ENCODE assay signal across 14 cellular contexts in genomic region chr18:49411928-49412327, GRCh38. TPM values are rescaled to one million over a fixed set of nuclear protein-coding genes. Genes with fewer than 3 reads are reported as not detected.
DNase-seq lines count a peak whose midpoint lies in the region; ATAC-seq lines count a peak whose summit lies in the region.
"Had no signal": no experiment of that assay in that cellular context is flagged by ENCODE, and none has a peak within 500 bp of the region (broad histone marks: within the 10 kb centered on the region; RNA-seq: fewer than 3 reads in every experiment).

No MANE protein-coding gene starts in this region.

- H3K27ac Mint-ChIP-seq in CD8-positive, alpha-beta memory T cell, result peak overlapping the region in 6 of 8 donors; percentile 45 to 96 (median 88)
- peak overlapping the region; percentile 95 for H3K27ac Mint-ChIP-seq in T-helper 17 cell
- H3K27ac Mint-ChIP-seq in naive thymus-derived CD4-positive, alpha-beta T cell, result peak overlapping the region in 5 of 9 donors; percentile 62 to 83 (median 78)

- no peak overlapping the region for H3K4me3 ChIP-seq in BLaER1 treated with 17β-estradiol and CSF1 and Interleukin-3, amounts not matched to agents 10 nM and 100 nM
- H3K4me3 ChIP-seq in CD8-positive, alpha-beta memory T cell (ENCODE audit: low read length), result no peak overlapping the region
- H3K4me3 ChIP-seq in naive thymus-derived CD4-positive, alpha-beta T cell (ENCODE audit: low read length), result no peak overlapping the region
- H3K4me3 ChIP-seq: SK-N-MC had no signal

- peaks cover 5 to 17% (median 7%) of the 10 kb centered on the region in 3 donors for H3K36me3 Mint-ChIP-seq in CD8-positive, alpha-beta memory T cell
- H3K36me3 Mint-ChIP-seq in T-helper 17 cell (ENCODE audit: low read depth), result peaks cover 2% of the 10 kb centered on the region
- H3K36me3 Mint-ChIP-seq in naive thymus-derived CD4-positive, alpha-beta T cell, result peaks cover 0 to 23% (median 11%) of the 10 kb centered on the region in 5 donors

- H3K27me3 ChIP-seq in BLaER1 treated with 17β-estradiol and CSF1 and Interleukin-3, amounts not matched to agents 10 nM and 100 nM, result no peaks in the 10 kb centered on the region
- no peaks in the 10 kb centered on the region for H3K27me3 ChIP-seq in CD8-positive, alpha-beta memory T cell (ENCODE audit: insufficient read depth, low read length, poor library complexity, severe bottlenecking)
- no peaks in the 10 kb centered on the region for H3K27me3 ChIP-seq in naive thymus-derived CD4-positive, alpha-beta T cell (ENCODE audit: control insufficient read depth in 2 of 2, insufficient read depth in 2 of 2, low read length in 2 of 2)

- no peaks in the 10 kb centered on the region for H3K9me3 Mint-ChIP-seq in CD8-positive, alpha-beta memory T cell
- H3K9me3 Mint-ChIP-seq in naive thymus-derived CD4-positive, alpha-beta T cell, result peaks cover 0 to 4% (median 0%) of the 10 kb centered on the region in 11 donors

- peaks cover 42 to 57% (median 42%) of the 10 kb centered on the region in 3 donors for H3K4me1 Mint-ChIP-seq in CD8-positive, alpha-beta memory T cell
- H3K4me1 Mint-ChIP-seq in T-helper 17 cell, result peaks cover 46% of the 10 kb centered on the region
- peaks cover 19 to 57% (median 52%) of the 10 kb centered on the region in 7 donors for H3K4me1 Mint-ChIP-seq in naive thymus-derived CD4-positive, alpha-beta T cell

- DNase-seq in CD8-positive, alpha-beta memory T cell, result no peak
- no peak for DNase-seq in T-helper 17 cell
- DNase-seq in naive thymus-derived CD4-positive, alpha-beta T cell, result no peak
- no peak for DNase-seq in dermis blood vessel endothelial cell
- no peak for DNase-seq in glomerular visceral epithelial cell (ENCODE audit: extremely low spot score)
- DNase-seq: AML-193, DMS153, HCEC 1CT, NCI-H1092, NCI-H446 treated with DMSO at 0.1 percent for 48 hours, NCI-H748 treated with DMSO at 0.1 percent for 48 hours had no signal

- H3K9me3 ChIP-seq in BLaER1 treated with 17β-estradiol and CSF1 and Interleukin-3, amounts not matched to agents 10 nM and 100 nM (replicated peaks in 1 of 11), result peaks cover 0 to 8% (median 0%) of the 10 kb centered on the region in 11 experiments; a peak in 3 of 22 replicates
- H3K9me3 ChIP-seq in CD8-positive, alpha-beta memory T cell (ENCODE audit: low read length), result no peaks in the 10 kb centered on the region
- no peaks in the 10 kb centered on the region for H3K9me3 ChIP-seq in T-helper 17 cell (ENCODE audit: control insufficient read depth, low read length, poor library complexity, severe bottlenecking)
- no peaks in the 10 kb centered on the region for H3K9me3 ChIP-seq in naive thymus-derived CD4-positive, alpha-beta T cell (ENCODE audit: control insufficient read depth in 2 of 3, low read length in 3 of 3)

- no peak overlapping the region for H3K9ac ChIP-seq in BLaER1 treated with 17β-estradiol and CSF1 and Interleukin-3, amounts not matched to agents 10 nM and 100 nM

- H3K4me2 ChIP-seq in BLaER1 treated with 17β-estradiol and CSF1 and Interleukin-3, amounts not matched to agents 10 nM and 100 nM, result peak overlapping the region in 6 of 11 experiments; percentile 42 to 77 (median 53); a peak in 7 of 22 replicates

- no peak overlapping the region for H3K27ac ChIP-seq in BLaER1 treated with 17β-estradiol and CSF1 and Interleukin-3, amounts not matched to agents 10 nM and 100 nM
- H3K27ac ChIP-seq in CD8-positive, alpha-beta memory T cell (ENCODE audit: low read depth, low read length), result no peak overlapping the region
- no peak overlapping the region for H3K27ac ChIP-seq in naive thymus-derived CD4-positive, alpha-beta T cell (ENCODE audit: low read depth, low read length)
- H3K27ac ChIP-seq: SK-N-MC had no signal

- ATAC-seq in T-helper 17 cell (no peak), HG03521 (IDR thresholded peaks at IDR 0.05; ENCODE audit: unreplicated experiment) (no peak)
- ATAC-seq in naive thymus-derived CD4-positive, alpha-beta T cell, result no peak

- POLR2A ChIA-PET in CD8-positive, alpha-beta memory T cell (lab: Charles Lee), result no interaction called here
- POLR2A ChIA-PET in naive thymus-derived CD4-positive, alpha-beta T cell (lab: Charles Lee), result no interaction called here

- H3K27me3 Mint-ChIP-seq in CD8-positive, alpha-beta memory T cell, result no peaks in the 10 kb centered on the region
- no peaks in the 10 kb centered on the region for H3K27me3 Mint-ChIP-seq in T-helper 17 cell
- no peaks in the 10 kb centered on the region for H3K27me3 Mint-ChIP-seq in naive thymus-derived CD4-positive, alpha-beta T cell

- CTCF ChIA-PET in CD8-positive, alpha-beta memory T cell (lab: Charles Lee), result no interaction called here
- CTCF ChIA-PET in naive thymus-derived CD4-positive, alpha-beta T cell (lab: Charles Lee), result no interaction called here

- peaks cover 0 to 29% (median 0%) of the 10 kb centered on the region in 11 experiments; a peak in 8 of 22 replicates for H4K20me1 ChIP-seq in BLaER1 treated with 17β-estradiol and CSF1 and Interleukin-3, amounts not matched to agents 10 nM and 100 nM

- peaks cover 25 to 41% (median 36%) of the 10 kb centered on the region in 10 experiments for H3K4me1 ChIP-seq in BLaER1 treated with 17β-estradiol and CSF1 and Interleukin-3, amounts not matched to agents 10 nM and 100 nM
- H3K4me1 ChIP-seq in CD8-positive, alpha-beta memory T cell (ENCODE audit: insufficient read depth, low read length), result peaks cover 11% of the 10 kb centered on the region
- peaks cover 0 to 16% of the 10 kb centered on the region in 2 donors for H3K4me1 ChIP-seq in naive thymus-derived CD4-positive, alpha-beta T cell (ENCODE audit: control insufficient read depth in 2 of 2, insufficient read depth in 2 of 2, low read length in 2 of 2)

- peaks cover 5 to 18% (median 10%) of the 10 kb centered on the region in 11 experiments; a peak in 20 of 22 replicates for H3K36me3 ChIP-seq in BLaER1 treated with 17β-estradiol and CSF1 and Interleukin-3, amounts not matched to agents 10 nM and 100 nM
- no peaks in the 10 kb centered on the region for H3K36me3 ChIP-seq in CD8-positive, alpha-beta memory T cell (ENCODE audit: insufficient read depth, low read length)
- H3K36me3 ChIP-seq in naive thymus-derived CD4-positive, alpha-beta T cell (ENCODE audit: control insufficient read depth in 2 of 3, insufficient read depth in 3 of 3, low read length in 3 of 3), result peaks cover 0 to 1% (median 0%) of the 10 kb centered on the region in 3 experiments

- intact Hi-C loops in naive thymus-derived CD4-positive, alpha-beta T cell (cut with micrococcal nuclease), result loop anchor here in 1 of 2 donors (5.0 kb wide), 1 partner anchor 50 kb away; the partner anchor contains the start of gene DYM

- H3K4me3 Mint-ChIP-seq in CD8-positive, alpha-beta memory T cell, result peak overlapping the region in 3 of 7 donors; percentile 43 to 76 (median 72)
- H3K4me3 Mint-ChIP-seq in T-helper 17 cell, result peak overlapping the region; percentile 7
- H3K4me3 Mint-ChIP-seq in naive thymus-derived CD4-positive, alpha-beta T cell, result peak overlapping the region in 2 of 10 donors; percentile 6 to 53

RNA-seq across cellular contexts. Expression of gene DYM, which starts 48.5 kb away (rescaled TPM):
- 10 to 100 TPM; 71.6 to 76.8 TPM for total RNA-seq in CD8-positive, alpha-beta memory T cell
- 40.5 TPM for polyA plus RNA-seq in CD8-positive, alpha-beta memory T cell
- total RNA-seq in T-helper 17 cell (10 to 100 TPM; 53.3 to 68.4 TPM), dermis blood vessel endothelial cell (32.2 and 36.4 TPM in 2 replicates)
- total RNA-seq in naive thymus-derived CD4-positive, alpha-beta T cell, result 10 to 100 TPM; 60.3 to 71.0 (median 64.1) TPM
- polyA plus RNA-seq in naive thymus-derived CD4-positive, alpha-beta T cell, result 10 to 100 TPM; 29.2 to 41.6 TPM
